14 cellular contexts compared by ENCODE assay signal in genomic region chr4:89316187-89316586, GRCh38. TPM values are rescaled to one million over a fixed set of nuclear protein-coding genes. Genes with fewer than 3 reads are reported as not detected.
DNase-seq lines count a peak whose midpoint lies in the region; ATAC-seq, FAIRE-seq and TF ChIP-seq lines count a peak whose summit lies in the region.
"Had no signal": no experiment of that assay in that cellular context is flagged by ENCODE, and none has a peak within 500 bp of the region (broad histone marks: within the 10 kb centered on the region; RNA-seq: fewer than 3 reads in every experiment).

No MANE protein-coding gene starts in this region.

- BruUV-seq in OCI-LY7 (replicated peaks; lab: Mats Ljungman, UMichigan) (no TSS peak), PC-3 (replicated peaks; lab: Mats Ljungman, UMichigan) (no TSS peak)

- peak overlapping the region; percentile 71 for H3K4me2 ChIP-seq in OCI-LY7 (ENCODE audit: low read length)
- no peak overlapping the region for H3K4me2 ChIP-seq in PC-3 (ENCODE audit: low read length)

- H3K4me1 Mint-ChIP-seq in activated T-cell treated with anti-CD3 and anti-CD28 coated beads, Interleukin-2, amount 50 U/mL, for 72 hours (ENCODE audit: low read depth) = peaks cover 36% of the 10 kb centered on the region
- peaks cover 37% of the 10 kb centered on the region for H3K4me1 Mint-ChIP-seq in activated T-cell treated with anti-CD3 and anti-CD28 coated beads, Interleukin-2, amount 50 U/mL, for 4 hours (ENCODE audit: low read depth)
- peaks cover 37% of the 10 kb centered on the region for H3K4me1 Mint-ChIP-seq in stimulated activated memory B cell treated with anti-CD40 and anti-IgM and Interleukin-4, amounts not matched to agents 10 μg/mL and 1 μg/mL and 100 μg/mL, for 72 hours

- H3K27ac Mint-ChIP-seq in activated T-cell treated with anti-CD3 and anti-CD28 coated beads, Interleukin-2, amount 50 U/mL, for 72 hours = peak overlapping the region; percentile 94
- peak overlapping the region; percentile 79 for H3K27ac Mint-ChIP-seq in stimulated activated memory B cell treated with anti-CD40 and anti-IgM and Interleukin-4, amounts not matched to agents 10 μg/mL and 1 μg/mL and 100 μg/mL, for 72 hours

- no peak for ATAC-seq in activated T-cell treated with anti-CD3 and anti-CD28 coated beads, Interleukin-2, amount 50 U/mL, for 72 hours (replicated peaks in 1 of 2)
- no peak for ATAC-seq in activated T-cell treated with anti-CD3 and anti-CD28 coated beads, Interleukin-2, amount 50 U/mL, for 4 hours
- no peak for ATAC-seq in stimulated activated memory B cell treated with anti-CD40 and anti-IgM and Interleukin-4, amounts not matched to agents 10 μg/mL and 1 μg/mL and 100 μg/mL, for 72 hours
- ATAC-seq in PC-3 (no peak), left ventricle myocardium superior (no peak)
- ATAC-seq: left lobe of liver, Panc1 had no signal

- H3K9me3 Mint-ChIP-seq in activated T-cell treated with anti-CD3 and anti-CD28 coated beads, Interleukin-2, amount 50 U/mL, for 72 hours = peaks cover 0 to 2% of the 10 kb centered on the region in 2 donors
- no peaks in the 10 kb centered on the region for H3K9me3 Mint-ChIP-seq in activated T-cell treated with anti-CD3 and anti-CD28 coated beads, Interleukin-2, amount 50 U/mL, for 4 hours
- peaks cover 4% of the 10 kb centered on the region for H3K9me3 Mint-ChIP-seq in stimulated activated memory B cell treated with anti-CD40 and anti-IgM and Interleukin-4, amounts not matched to agents 10 μg/mL and 1 μg/mL and 100 μg/mL, for 72 hours
- H3K9me3 Mint-ChIP-seq: naive B cell had no signal

- intact Hi-C loops in OCI-LY7 (cut with micrococcal nuclease; ENCODE audit: unreplicated experiment) (no loop called here), PC-3 (cut with micrococcal nuclease) (no loop called here), left ventricle myocardium superior (cut with micrococcal nuclease) (no loop called here)

- no peaks in the 10 kb centered on the region for H4K20me1 ChIP-seq in OCI-LY7 (ENCODE audit: insufficient read depth, low read length)
- H4K20me1 ChIP-seq in PC-3 (ENCODE audit: low read length) = no peaks in the 10 kb centered on the region

- peaks cover 0 to 2% of the 10 kb centered on the region in 2 donors for H3K36me3 Mint-ChIP-seq in activated T-cell treated with anti-CD3 and anti-CD28 coated beads, Interleukin-2, amount 50 U/mL, for 72 hours (ENCODE audit: insufficient read depth in 2 of 2)
- no peaks in the 10 kb centered on the region for H3K36me3 Mint-ChIP-seq in activated T-cell treated with anti-CD3 and anti-CD28 coated beads, Interleukin-2, amount 50 U/mL, for 4 hours (ENCODE audit: insufficient read depth)
- H3K36me3 Mint-ChIP-seq in stimulated activated memory B cell treated with anti-CD40 and anti-IgM and Interleukin-4, amounts not matched to agents 10 μg/mL and 1 μg/mL and 100 μg/mL, for 72 hours = no peaks in the 10 kb centered on the region
- H3K36me3 Mint-ChIP-seq: naive B cell had no signal

- H3K4me1 ChIP-seq in OCI-LY7 (ENCODE audit: insufficient read depth, low read length, poor library complexity, severe bottlenecking) = peaks cover 50% of the 10 kb centered on the region
- H3K4me1 ChIP-seq in PC-3 (ENCODE audit: insufficient read depth, low read length) = no peaks in the 10 kb centered on the region

- H3K27me3 Mint-ChIP-seq in activated T-cell treated with anti-CD3 and anti-CD28 coated beads, Interleukin-2, amount 50 U/mL, for 72 hours (ENCODE audit: low read depth) = no peaks in the 10 kb centered on the region
- H3K27me3 Mint-ChIP-seq in activated T-cell treated with anti-CD3 and anti-CD28 coated beads, Interleukin-2, amount 50 U/mL, for 4 hours (ENCODE audit: low read depth) = no peaks in the 10 kb centered on the region
- no peaks in the 10 kb centered on the region for H3K27me3 Mint-ChIP-seq in stimulated activated memory B cell treated with anti-CD40 and anti-IgM and Interleukin-4, amounts not matched to agents 10 μg/mL and 1 μg/mL and 100 μg/mL, for 72 hours

- TF ChIP-seq CTCF in OCI-LY7 (conservative IDR thresholded peaks at IDR 0.05; ENCODE audit: low read length) (no peak), bronchial epithelial cell (IDR thresholded peaks at IDR 0.05; ENCODE audit: insufficient read depth, low read length, severe bottlenecking) (no peak), PC-3 (conservative IDR thresholded peaks at IDR 0.05; ENCODE audit: low read depth, low read length) (no peak)

- no peaks in the 10 kb centered on the region for H3F3A ChIP-seq in PC-3 (ENCODE audit: low read length, unreplicated experiment)

- no peaks in the 10 kb centered on the region for H3K79me2 ChIP-seq in OCI-LY7 (ENCODE audit: insufficient read depth, low read depth, low read length)
- no peaks in the 10 kb centered on the region for H3K79me2 ChIP-seq in PC-3 (ENCODE audit: low read length)

- H2AFZ ChIP-seq in OCI-LY7 (ENCODE audit: low read length) = peak overlapping the region; percentile 93
- H2AFZ ChIP-seq in PC-3 (ENCODE audit: low read length) = no peak overlapping the region

- H3K27ac ChIP-seq in OCI-LY7 (ENCODE audit: low read depth, low read length, poor library complexity, severe bottlenecking) (peak overlapping the region; percentile 73), PC-3 (ENCODE audit: low read length) (no peak overlapping the region)

- H3K9me3 ChIP-seq in OCI-LY7 (ENCODE audit: low read length) (no peaks in the 10 kb centered on the region), PC-3 (ENCODE audit: low read length) (no peaks in the 10 kb centered on the region)
- H3K9me3 ChIP-seq: adrenal gland had no signal

- CTCF ChIA-PET in OCI-LY7 (lab: Charles Lee; ENCODE audit: unreplicated experiment) = interaction anchor here (1.2 kb wide), 1 partner anchor 8 kb away, joined by 4 read pairs; the partner anchor contains the start of gene GPRIN3
- CTCF ChIA-PET in PC-3 (lab: Charles Lee) = no interaction called here

- POLR2A ChIA-PET in OCI-LY7 (lab: Charles Lee) = interaction anchor here (0.9 to 4.0 kb wide), 4 partner anchors 17 to 90 kb away, joined by 3 to 69 read pairs (median 8); no protein-coding TSS in a partner anchor
- POLR2A ChIA-PET in PC-3 (lab: Charles Lee; ENCODE audit: unreplicated experiment) = no interaction called here

- no peak for FAIRE-seq in bronchial epithelial cell (lab: Jason Lieb, UNC)

- H3K36me3 ChIP-seq in OCI-LY7 (ENCODE audit: insufficient read depth, low read length) (no peaks in the 10 kb centered on the region), bronchial epithelial cell (ENCODE audit: control insufficient read depth, insufficient read depth, low read length) (no peaks in the 10 kb centered on the region), PC-3 (ENCODE audit: low read depth, low read length) (no peaks in the 10 kb centered on the region)
- H3K36me3 ChIP-seq: adrenal gland had no signal

- DNase-seq in activated T-cell treated with anti-CD3 and anti-CD28 coated beads, Interleukin-2, amount 50 U/mL, for 72 hours = no peak
- DNase-seq in activated T-cell treated with anti-CD3 and anti-CD28 coated beads, Interleukin-2, amount 50 U/mL, for 4 hours = no peak
- no peak for DNase-seq in OCI-LY7 (ENCODE audit: low spot score)
- peak; percentile 26 for DNase-seq in bronchial epithelial cell (ENCODE audit: low read depth)
- DNase-seq in PC-3 = no peak
- no peak for DNase-seq in NCI-H1436 treated with DMSO at 0.1 percent for 48 hours (lab: John Stamatoyannopoulos, UW)
- no peak for DNase-seq in left ventricle myocardium superior
- DNase-seq: adrenal gland, naive B cell, NCI-H1092, trophoblast cell had no signal

- H3K4me3 Mint-ChIP-seq in activated T-cell treated with anti-CD3 and anti-CD28 coated beads, Interleukin-2, amount 50 U/mL, for 72 hours = peak overlapping the region; percentile 35 to 91
- H3K4me3 Mint-ChIP-seq in activated T-cell treated with anti-CD3 and anti-CD28 coated beads, Interleukin-2, amount 50 U/mL, for 4 hours = no peak overlapping the region
- peak overlapping the region; percentile 57 for H3K4me3 Mint-ChIP-seq in stimulated activated memory B cell treated with anti-CD40 and anti-IgM and Interleukin-4, amounts not matched to agents 10 μg/mL and 1 μg/mL and 100 μg/mL, for 72 hours

- H3K27me3 ChIP-seq in bronchial epithelial cell (ENCODE audit: control insufficient read depth, insufficient read depth, low read length) (no peaks in the 10 kb centered on the region), PC-3 (ENCODE audit: low read length) (peaks cover 14% of the 10 kb centered on the region; the same call in 1 of the 2 replicates)
- H3K27me3 ChIP-seq: adrenal gland had no signal

- H3K9me2 ChIP-seq in OCI-LY7 (ENCODE audit: insufficient read depth, low read length) (no peaks in the 10 kb centered on the region), PC-3 (replicated peaks; ENCODE audit: low read length) (no peaks in the 10 kb centered on the region)

- H3K9ac ChIP-seq in PC-3 (ENCODE audit: low read length) = no peak overlapping the region

- H3K4me3 ChIP-seq in OCI-LY7 (ENCODE audit: low read depth, low read length, poor library complexity, severe bottlenecking) (peak overlapping the region; percentile 48), bronchial epithelial cell (ENCODE audit: low read depth, low read length) (no peak overlapping the region), PC-3 (ENCODE audit: low read length) (no peak overlapping the region)
- H3K4me3 ChIP-seq: adrenal gland had no signal

RNA-seq across cellular contexts. Expression of gene GPRIN3, which starts 8.6 kb away (rescaled TPM):
- 10 to 100 TPM; 19.9 to 32.3 TPM for total RNA-seq in activated T-cell treated with anti-CD3 and anti-CD28 coated beads, Interleukin-2, amount 50 U/mL, for 72 hours
- total RNA-seq in activated T-cell treated with anti-CD3 and anti-CD28 coated beads, Interleukin-2, amount 50 U/mL, for 4 hours = 10 to 100 TPM in 2 of 3 donors, 1 to 10 TPM in 1; 7.4 to 13.2 (median 10.6) TPM
- 3.6 and 4.6 TPM in 2 replicates for total RNA-seq in OCI-LY7 (2014; rRNA removed; shearing (Covaris generic))
- total RNA-seq in OCI-LY7 (2022) = 9.3 and 9.9 TPM in 2 replicates
- total RNA-seq in bronchial epithelial cell = not detected in 2 replicates
- total RNA-seq in PC-3 (2014; rRNA removed) = not detected in 2 replicates
- total RNA-seq in left ventricle myocardium superior = 7.4 TPM
